7 cellular contexts compared by ENCODE assay signal in genomic region chr9:136122425-136123383, GRCh38. TPM values are rescaled to one million over a fixed set of nuclear protein-coding genes. Genes with fewer than 3 reads are reported as not detected.
DNase-seq lines count a peak whose midpoint lies in the region; ATAC-seq and TF ChIP-seq lines count a peak whose summit lies in the region.

No MANE protein-coding gene starts in this region.

- TF ChIP-seq CTCF in GM12872 (IDR thresholded peaks at IDR 0.05; ENCODE audit: insufficient read depth, low read depth, low read length), result peak; percentile 92

- ATAC-seq in left lobe of liver (peak; percentile 45), HG02678 (IDR thresholded peaks at IDR 0.05; ENCODE audit: unreplicated experiment) (no peak)

- DNase-seq in NCI-H1105 treated with DMSO at 0.1 percent for 48 hours (lab: John Stamatoyannopoulos, UW) (peak; percentile 41), cerebellum (ENCODE audit: low spot score) (peak; percentile 81), left lobe of liver (ENCODE audit: low spot score) (peak; percentile 79)
- DNase-seq in activated CD4-positive, alpha-beta T cell treated with anti-CD3 and anti-CD28 coated beads for 24 hours (ENCODE audit: low read depth in 2 of 2), result peak; percentile 70 to 71
- DNase-seq in stimulated activated CD4-positive, alpha-beta T cell treated with anti-CD3 and anti-CD28 coated beads, Interleukin-2, amount 100 ng/mL, for 48 hours, result peak; percentile 74 to 81

RNA-seq across cellular contexts. Expression of gene TMEM250, which starts 4.0 kb away (rescaled TPM):
- 14.6 TPM for total RNA-seq in cerebellum
- 18.2 TPM for total RNA-seq in left lobe of liver

RNA-seq across cellular contexts. Expression of gene NACC2, which starts 27.6 kb away (rescaled TPM):
- 6.8 TPM for total RNA-seq in cerebellum
- total RNA-seq in left lobe of liver, result 18.4 TPM
